18 cellular contexts compared by ENCODE assay signal in genomic region chr18:25825066-25825465, GRCh38.
DNase-seq lines count a peak whose midpoint lies in the region; ATAC-seq and TF ChIP-seq lines count a peak whose summit lies in the region.
"Had no signal": no experiment of that assay in that cellular context is flagged by ENCODE, and none has a peak within 500 bp of the region (broad histone marks: within the 10 kb centered on the region; RNA-seq: fewer than 3 reads in every experiment).

No MANE protein-coding gene starts in this region.

- H3K27me3 ChIP-seq in GM23338 (ENCODE audit: insufficient read depth) (no peaks in the 10 kb centered on the region), ectodermal cell (ENCODE audit: control insufficient read depth, insufficient read depth, low read length, poor library complexity, severe bottlenecking) (no peaks in the 10 kb centered on the region)

- no peak for TF ChIP-seq CTCF in GM23338 (conservative IDR thresholded peaks at IDR 0.05; ENCODE audit: low read depth in 2 of 2)
- TF ChIP-seq CTCF in nephron (IDR thresholded peaks at IDR 0.05; ENCODE audit: unreplicated experiment in 3 of 3) = no peak

- WGBS in ectodermal cell, 2 experiments = 65 to 71% methylated on average over 6 of the region's 6 CpGs

- POLR2A ChIA-PET in HEK293T (lab: Yijun Ruan, JAX) = no interaction called here

- H3K27ac Mint-ChIP-seq in GM23338 = no peak overlapping the region
- peak overlapping the region in 2 of 3 experiments; percentile 14 to 38 for H3K27ac Mint-ChIP-seq in nephron
- H3K27ac Mint-ChIP-seq: B cell had no signal

- CTCF ChIA-PET in HEK293T (lab: Yijun Ruan, JAX) = no interaction called here

- no peaks in the 10 kb centered on the region for H3F3A ChIP-seq in GM23338 (replicated peaks; ENCODE audit: low read depth)

- H3K9me3 Mint-ChIP-seq in GM23338 (no peaks in the 10 kb centered on the region), nephron (peaks cover 6% of the 10 kb centered on the region)

- H3K27ac ChIP-seq in GM23338 (ENCODE audit: low read depth) (no peak overlapping the region), ectodermal cell (ENCODE audit: insufficient read depth, low read depth, low read length, poor library complexity, severe bottlenecking) (peak overlapping the region; percentile 37)

- no peak overlapping the region for H3K4me2 ChIP-seq in GM23338

- H4K20me1 ChIP-seq in GM23338 (replicated peaks; ENCODE audit: insufficient read depth) = no peaks in the 10 kb centered on the region

- H3K4me3 ChIP-seq in GM23338 (no peak overlapping the region), ectodermal cell (ENCODE audit: insufficient read depth, low read depth, low read length) (no peak overlapping the region)

- no peaks in the 10 kb centered on the region for H3K36me3 Mint-ChIP-seq in GM23338 (ENCODE audit: low read depth)
- no peaks in the 10 kb centered on the region for H3K36me3 Mint-ChIP-seq in nephron (ENCODE audit: low read depth)

- H3K27me3 Mint-ChIP-seq in GM23338 (ENCODE audit: insufficient read depth, low read depth, poor library complexity) = peaks cover 2% of the 10 kb centered on the region
- H3K27me3 Mint-ChIP-seq in nephron (ENCODE audit: low read depth) = peaks cover 7% of the 10 kb centered on the region

- no peaks in the 10 kb centered on the region for H3K9me2 ChIP-seq in GM23338 (ENCODE audit: insufficient read depth)

- no peak for DNase-seq in GM23338 (ENCODE audit: low spot score)
- peak; percentile 34 for DNase-seq in retina
- no peak for DNase-seq in stimulated activated naive CD4-positive, alpha-beta T cell (lab: John Stamatoyannopoulos, UW)
- DNase-seq in OCI-M2 (lab: John Stamatoyannopoulos, UW; ENCODE audit: unreplicated experiment) = no peak
- no peak for DNase-seq in HEK293T (ENCODE audit: extremely low spot score)
- DNase-seq: DMS79 treated with DMSO at 0.1 percent for 48 hours, HCEC 1CT, Kasumi-1, MM.1S, NCI-H1092, NCI-H1436 treated with DMSO at 0.1 percent for 48 hours, NCI-H2029 treated with DMSO at 0.1 percent for 48 hours, NCI-H2171, NCI-H526 had no signal

- peak overlapping the region; percentile 52 for H2AFZ ChIP-seq in GM23338

- H3K4me1 Mint-ChIP-seq in GM23338 (no peaks in the 10 kb centered on the region; the same call in 2 of the 3 replicates), nephron (peaks cover 32% of the 10 kb centered on the region)
- H3K4me1 Mint-ChIP-seq: B cell had no signal

- no peaks in the 10 kb centered on the region for H3K9me3 ChIP-seq in ectodermal cell (ENCODE audit: control insufficient read depth, low read length)

- H3K4me3 Mint-ChIP-seq in GM23338 (no peak overlapping the region), nephron (no peak overlapping the region)
- H3K4me3 Mint-ChIP-seq: B cell had no signal

- H3K79me2 ChIP-seq in GM23338 (replicated peaks; ENCODE audit: insufficient read depth) = no peaks in the 10 kb centered on the region

- no peaks in the 10 kb centered on the region for H3K36me3 ChIP-seq in GM23338 (ENCODE audit: insufficient read depth)
- H3K36me3 ChIP-seq in ectodermal cell (ENCODE audit: control insufficient read depth, insufficient read depth, low read length) = no peaks in the 10 kb centered on the region

- ATAC-seq in GM23338 = no peak
- ATAC-seq in GM18498 (IDR thresholded peaks at IDR 0.05; ENCODE audit: unreplicated experiment) = no peak

- H3K4me1 ChIP-seq in GM23338 (ENCODE audit: insufficient read depth) (no peaks in the 10 kb centered on the region; the same call in 1 of the 2 replicates), ectodermal cell (ENCODE audit: control insufficient read depth, insufficient read depth, low read length) (peaks cover 18% of the 10 kb centered on the region)

TF ChIP-seq in GM23338, 12 proteins besides CTCF, POLR2A, EP300 and RAD21 (continues in another document):
- no peak for TF ChIP-seq ZNF114 (CRISPR knock-in tag; IDR thresholded peaks at IDR 0.05)

TF ChIP-seq in HEK293T, 16 proteins besides CTCF, POLR2A, EP300 and RAD21:
- TF ChIP-seq ARNT (IDR thresholded peaks at IDR 0.05) (no peak), BHLHE40 (IDR thresholded peaks at IDR 0.05; ENCODE audit: borderline replicate concordance) (no peak), ZNF384 (IDR thresholded peaks at IDR 0.05) (no peak), PKNOX1 (IDR thresholded peaks at IDR 0.05) (no peak), TARDBP (IDR thresholded peaks at IDR 0.05) (no peak), NFRKB (IDR thresholded peaks at IDR 0.05) (no peak), FOXK2 (IDR thresholded peaks at IDR 0.05) (no peak)
